In the genomic region with DNA sequence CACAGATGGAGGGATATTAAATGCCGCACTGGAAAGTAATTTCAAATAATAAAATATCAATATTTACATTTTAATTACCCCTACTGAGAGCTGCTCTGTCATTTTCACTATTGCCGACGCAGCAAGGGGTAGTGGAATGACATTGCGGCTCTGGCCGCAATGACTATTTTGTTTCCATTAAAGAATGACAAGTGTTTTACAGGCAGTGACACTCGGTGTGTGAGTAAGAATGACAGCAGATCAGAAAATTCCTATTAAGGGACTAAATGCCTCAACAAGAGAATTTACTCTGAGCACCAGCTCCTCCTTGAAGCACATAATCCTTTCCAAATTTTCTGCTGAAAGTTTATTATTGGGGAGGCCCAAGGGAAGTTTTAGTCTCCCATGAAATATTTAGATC, we compare ENCODE assay signal across 16 cellular contexts.
"Had no signal": no experiment of that assay in that cellular context is flagged by ENCODE, and none has a peak within 500 bp of the region (broad histone marks: within the 10 kb centered on the region; RNA-seq: fewer than 3 reads in every experiment).

No MANE protein-coding gene starts in this region.

- H3K9me3 ChIP-seq: gastroesophageal sphincter, heart right ventricle, pancreas, thyroid gland had no signal

- ATAC-seq: activated naive CD8-positive, alpha-beta T cell treated with anti-CD3 and anti-CD28 coated beads, Interleukin-2, amount 50 U/mL, for 24 hours; activated T-helper 17 cell treated with anti-CD3 and anti-CD28 coated beads, Interleukin-2, amount 50 U/mL, for 72 hours; gastroesophageal sphincter; left colon; stimulated activated memory B cell treated with anti-CD40 and anti-IgM and Interleukin-4, amounts not matched to agents 10 μg/mL and 1 μg/mL and 100 μg/mL, for 72 hours had no signal

- H2AFZ ChIP-seq: neural progenitor cell had no signal

- DNase-seq: activated CD4-positive, alpha-beta T cell treated with anti-CD3 and anti-CD28 coated beads for 1 hour; activated CD4-positive, alpha-beta T cell treated with anti-CD3 and anti-CD28 coated beads, Interleukin-2, amount 50 U/mL, for 4 hours; activated naive CD4-positive, alpha-beta T cell treated with Interleukin-2 at 50 U/mL for 16 hours; activated naive CD8-positive, alpha-beta T cell treated with anti-CD3 and anti-CD28 coated beads, Interleukin-2, amount 50 U/mL, for 24 hours; aorta; heart right ventricle; left colon; pancreas; stimulated activated CD4-positive, alpha-beta T cell treated with anti-CD3 and anti-CD28 coated beads, Interleukin-2, amount 100 ng/mL, for 48 hours; T-helper 9 cell; thyroid gland had no signal

- H3K9ac ChIP-seq: neural progenitor cell had no signal

- H3K27ac ChIP-seq: neural progenitor cell, thyroid gland had no signal

- H3K4me3 ChIP-seq: lung, neural progenitor cell, thyroid gland had no signal

- H3K36me3 ChIP-seq: gastroesophageal sphincter, heart right ventricle, neural progenitor cell, pancreas, thyroid gland had no signal

- H3K4me2 ChIP-seq: neural progenitor cell had no signal

- H3K4me1 ChIP-seq: gastroesophageal sphincter, neural progenitor cell, thyroid gland had no signal

- H3K27me3 ChIP-seq: gastroesophageal sphincter, heart right ventricle, neural progenitor cell, pancreas, thyroid gland had no signal
